8 cellular contexts compared by ENCODE assay signal in the genomic region with DNA sequence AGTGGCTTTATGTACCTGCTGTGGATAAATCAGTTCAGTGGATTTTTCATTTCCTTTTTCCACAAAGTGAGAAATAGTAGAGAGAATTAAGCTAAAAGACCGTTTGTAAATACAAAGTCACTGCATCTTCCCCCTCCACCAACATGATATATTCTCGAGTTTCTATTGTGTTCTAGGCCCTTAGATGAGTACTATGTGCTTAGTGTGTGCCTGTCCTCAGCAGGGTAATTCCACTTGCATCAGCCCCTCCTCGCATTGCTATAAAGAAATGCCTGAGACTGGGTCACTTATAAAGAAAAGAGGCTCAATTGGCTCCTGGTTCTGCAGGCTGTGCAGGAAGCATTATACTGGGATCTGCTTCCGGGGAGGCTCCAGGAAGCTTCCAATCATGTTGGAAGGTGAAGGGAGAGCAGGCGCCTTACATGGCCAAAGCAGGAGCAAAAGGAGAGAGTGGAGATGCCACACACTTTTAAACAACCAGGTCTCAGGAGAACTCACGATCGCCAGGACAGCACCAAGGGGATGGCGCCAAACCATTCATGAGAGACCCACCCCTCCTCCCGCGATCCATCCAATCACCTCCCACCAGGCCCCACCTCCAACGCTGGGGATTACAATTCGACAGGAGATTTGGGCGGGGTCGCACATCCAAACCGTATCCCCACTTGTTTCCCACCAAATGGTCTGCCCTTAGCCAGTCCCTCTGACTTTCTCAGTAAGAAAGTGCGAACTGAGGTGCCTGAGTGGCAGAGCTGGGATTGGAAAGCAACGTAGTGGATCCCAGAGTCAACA.
A peak's percentile ranks its signal among the peaks of the same experiment; 100 is the strongest.
DNase-seq lines count a peak whose midpoint lies in the region; ATAC-seq and TF ChIP-seq lines count a peak whose summit lies in the region.

No MANE protein-coding gene starts in this region.

- ATAC-seq in memory B cell (ENCODE audit: low read depth) (peak; percentile 24), aorta (ENCODE audit: low FRiP score) (peak; percentile 49)

- TF ChIP-seq POLR2A in breast epithelium (IDR thresholded peaks at IDR 0.05) = no peak

- H3K36me3 Mint-ChIP-seq in memory B cell = no peaks in the 10 kb centered on the region

- TF ChIP-seq CTCF in breast epithelium (IDR thresholded peaks at IDR 0.05) = no peak
- TF ChIP-seq CTCF in GM10266 (IDR thresholded peaks at IDR 0.05; ENCODE audit: control insufficient read depth, insufficient read depth, low read depth, missing control alignments) = no peak

- no peak overlapping the region for H3K27ac Mint-ChIP-seq in memory B cell

- peak overlapping the region; percentile 18 for H3K9ac ChIP-seq in HUES6 (ENCODE audit: low read length)

- peaks cover 11% of the 10 kb centered on the region for H3K27me3 Mint-ChIP-seq in memory B cell

- H3K9me3 Mint-ChIP-seq in memory B cell = no peaks in the 10 kb centered on the region

- peak overlapping the region; percentile 68 for H3K4me3 ChIP-seq in HUES6 (ENCODE audit: low read depth, low read length)
- H3K4me3 ChIP-seq in breast epithelium = peak overlapping the region; percentile 10 to 47 (median 31)
- peak overlapping the region in 1 of 2 donors; percentile 29 for H3K4me3 ChIP-seq in aorta (ENCODE audit: low read length in 2 of 2)

- intact Hi-C loops in breast epithelium (cut with DNase I; ENCODE audit: low total_unique reads) (loop anchor here (10.0 kb wide), 1 partner anchor 209 kb away; no protein-coding TSS in a partner anchor), aorta (cut with DNase I) (loop anchor here (1.0 to 2.0 kb wide), 2 partner anchors 213 kb away; no protein-coding TSS in a partner anchor)

- H3K4me1 ChIP-seq in HUES6 (ENCODE audit: control insufficient read depth, insufficient read depth, low read length) (0 out of 2 replicates have a peak, but pooled peaks cover 5% of the 10 kb centered on the region), breast epithelium (no peaks in the 10 kb centered on the region), aorta (ENCODE audit: control insufficient read depth in 1 of 2, insufficient read depth in 2 of 2, low read length in 2 of 2) (no peaks in the 10 kb centered on the region)

- DNase-seq in activated effector memory CD4-positive, alpha-beta T cell treated with Interleukin-2 at 50 U/mL for 16 hours = peak; percentile 1
- no peak for DNase-seq in activated effector memory CD4-positive, alpha-beta T cell treated with anti-CD3 and anti-CD28 coated beads, Interleukin-2, amount 50 U/mL, for 16 hours
- no peak for DNase-seq in breast epithelium (ENCODE audit: low spot score in 2 of 2)
- no peak for DNase-seq in memory B cell (ENCODE audit: low spot score in 2 of 2)
- no peak for DNase-seq in aorta
- DNase-seq in inferior parietal cortex (ENCODE audit: extremely low spot score) = no peak
- no peak for DNase-seq in GM10266 (ENCODE audit: extremely low spot score)

- H3K27me3 ChIP-seq in HUES6 (ENCODE audit: control insufficient read depth, insufficient read depth, low read length) (no peaks in the 10 kb centered on the region), breast epithelium (no peaks in the 10 kb centered on the region), aorta (ENCODE audit: control insufficient read depth in 1 of 2, insufficient read depth in 2 of 2, low read length in 1 of 2) (no peaks in the 10 kb centered on the region)

- H3K27ac ChIP-seq in HUES6 (ENCODE audit: low read depth, low read length) = no peak overlapping the region
- H3K27ac ChIP-seq in breast epithelium = no peak overlapping the region
- H3K27ac ChIP-seq in aorta (ENCODE audit: low read depth in 1 of 2, low read length in 2 of 2) = no peak overlapping the region

- H3K4me3 Mint-ChIP-seq in memory B cell = peak overlapping the region; percentile 86

- H3K9me3 ChIP-seq in HUES6 (ENCODE audit: control insufficient read depth, insufficient read depth, low read depth, low read length) = no peaks in the 10 kb centered on the region
- H3K9me3 ChIP-seq in breast epithelium = no peaks in the 10 kb centered on the region
- H3K9me3 ChIP-seq in aorta (ENCODE audit: control insufficient read depth, low read length) = no peaks in the 10 kb centered on the region

- 26 to 31% methylated on average over 17 of the region's 17 CpGs for WGBS in aorta, 2 donors

- H3K4me1 Mint-ChIP-seq in memory B cell = peaks cover 2% of the 10 kb centered on the region

- H3K36me3 ChIP-seq in HUES6 (ENCODE audit: control insufficient read depth, insufficient read depth, low read length) = no peaks in the 10 kb centered on the region
- no peaks in the 10 kb centered on the region for H3K36me3 ChIP-seq in breast epithelium
- H3K36me3 ChIP-seq in aorta (ENCODE audit: control insufficient read depth in 1 of 2, insufficient read depth in 2 of 2, low read length in 1 of 2) = no peaks in the 10 kb centered on the region
